ENCODE assay signal across 30 cellular contexts in the genomic region with DNA sequence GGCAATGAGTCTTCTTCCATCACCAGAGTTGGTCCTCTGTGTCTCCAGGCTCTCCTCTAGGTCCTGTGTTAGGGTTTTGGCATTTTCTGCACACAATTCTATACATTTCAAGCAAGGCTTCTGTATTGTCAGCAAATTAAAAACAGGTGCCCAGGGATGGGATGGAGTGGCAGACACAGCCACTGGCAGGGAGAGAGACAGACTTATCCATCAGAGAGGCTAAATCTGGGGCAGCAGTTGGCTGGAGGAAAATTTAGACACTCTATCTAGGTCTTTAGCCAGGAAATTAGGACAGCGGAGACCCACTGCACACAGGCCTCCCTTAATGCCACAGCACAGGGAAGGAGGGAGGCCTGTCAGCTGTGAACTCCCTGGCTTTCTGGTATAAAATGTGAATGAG. TPM values are rescaled to one million over a fixed set of nuclear protein-coding genes. Genes with fewer than 3 reads are reported as not detected.
"Had no signal": no experiment of that assay in that cellular context is flagged by ENCODE, and none has a peak within 500 bp of the region (broad histone marks: within the 10 kb centered on the region; RNA-seq: fewer than 3 reads in every experiment).

No MANE protein-coding gene starts in this region.

- H3K27ac ChIP-seq: ascending aorta, Peyer's patch had no signal

- FAIRE-seq: TTC549 had no signal

- DNase-seq: activated CD4-positive, alpha-beta T cell treated with anti-CD3 and anti-CD28 coated beads, Interleukin-2, amount 10 ng/mL, durations not matched to agents 24 days and 14 days; activated CD4-positive, alpha-beta T cell treated with anti-CD3 and anti-CD28 coated beads, Interleukin-2, amount 50 U/mL, for 4 hours; activated CD8-positive, alpha-beta T cell treated with anti-CD3 and anti-CD28 coated beads for 36 hours; activated effector memory CD4-positive, alpha-beta T cell treated with anti-CD3 and anti-CD28 coated beads, Interleukin-2, amount 50 U/mL, for 16 hours; activated naive CD4-positive, alpha-beta T cell; activated naive CD4-positive, alpha-beta T cell treated with anti-CD3 and anti-CD28 coated beads, Interleukin-2, amount 50 U/mL, for 16 hours; activated naive CD8-positive, alpha-beta T cell treated with anti-CD3 and anti-CD28 coated beads for 36 hours; activated T-cell treated with anti-CD3 and anti-CD28 coated beads, Interleukin-2, amount 50 U/mL, for 1 hour; activated T-cell treated with anti-CD3 and anti-CD28 coated beads, Interleukin-2, amount 50 U/mL, for 72 hours; amygdala; Kasumi-1; KBM-7; MG63; NCI-H1048; NCI-H1105 treated with DMSO at 0.1 percent for 48 hours; NCI-H1436; NCI-H1694; NCI-H1930; NCI-H2081 treated with DMSO at 0.1 percent for 48 hours; NCI-H345; NCI-H524 treated with DMSO at 0.1 percent for 48 hours; NK-92 treated with Interleukin-12 subunit alpha and Interleukin-12 subunit beta, amount 100 ng/mL, for 24 hours; PC-3; Peyer's patch; RPMI8226 had no signal

- H3K4me3 ChIP-seq: ascending aorta, MG63, Peyer's patch had no signal

- H3K27me3 ChIP-seq: ascending aorta, MG63, Peyer's patch had no signal

- ATAC-seq: activated CD8-positive, alpha-beta T cell treated with anti-CD3 and anti-CD28 coated beads for 36 hours; activated T-cell treated with anti-CD3 and anti-CD28 coated beads, Interleukin-2, amount 50 U/mL, for 72 hours; activated T-helper 17 cell treated with anti-CD3 and anti-CD28 coated beads, Interleukin-2, amount 50 U/mL, for 72 hours; Right ventricle myocardium inferior had no signal

- H3K36me3 ChIP-seq: ascending aorta, MG63, Peyer's patch had no signal

- H3K9me3 ChIP-seq: ascending aorta, MG63, Peyer's patch had no signal

- H3K4me1 ChIP-seq: Peyer's patch had no signal

RNA-seq across cellular contexts. Expression of a gene that starts 20.2 kb away (rescaled TPM):
- total RNA-seq: ascending aorta, NCI-H460, Peyer's patch had no signal
